Comparison of ENCODE assay signal across 19 cellular contexts in genomic region chr17:81069084-81069645, GRCh38. TPM values are rescaled to one million over a fixed set of nuclear protein-coding genes. Genes with fewer than 3 reads are reported as not detected.
DNase-seq lines count a peak whose midpoint lies in the region; ATAC-seq, FAIRE-seq and TF ChIP-seq lines count a peak whose summit lies in the region.
"Had no signal": no experiment of that assay in that cellular context is flagged by ENCODE, and none has a peak within 500 bp of the region (broad histone marks: within the 10 kb centered on the region; RNA-seq: fewer than 3 reads in every experiment).

No MANE protein-coding gene starts in this region.

- BruUV-seq in HepG2 (replicated peaks; lab: Mats Ljungman, UMichigan), result no TSS peak

- H3K27ac ChIP-seq in liver (ENCODE audit: low read depth in 1 of 2, low read length in 2 of 2), result peak overlapping the region; percentile 84 to 91
- H3K27ac ChIP-seq in HepG2 (ENCODE audit: extremely low read length, insufficient read depth, low read length), result no peak overlapping the region
- H3K27ac ChIP-seq: BLaER1 treated with 17β-estradiol and CSF1 and Interleukin-3, amounts not matched to agents 10 nM and 100 nM had no signal

- no peaks in the 10 kb centered on the region; the same call in 1 of the 2 replicates for H4K20me1 ChIP-seq in HepG2 (ENCODE audit: insufficient read depth, low read length)

- intact Hi-C loops in HepG2 (cut with micrococcal nuclease; ENCODE audit: unreplicated experiment), result no loop called here
- intact Hi-C loops in Right ventricle myocardium superior (cut with DNase I), result no loop called here

- peaks cover 29 to 56% (median 43%) of the 10 kb centered on the region in 4 donors for H3K4me1 ChIP-seq in liver (ENCODE audit: control insufficient read depth in 4 of 4, insufficient read depth in 4 of 4, low read length in 3 of 4)
- H3K4me1 ChIP-seq in HepG2 (ENCODE audit: insufficient read depth, low read length), result peaks cover 34% of the 10 kb centered on the region

- TF ChIP-seq CTCF in liver (IDR thresholded peaks at IDR 0.05; ENCODE audit: low read depth, low read length, missing input control) (no peak), HepG2 (CRISPR knock-in tag; IDR thresholded peaks at IDR 0.05) (no peak)

- DNase-seq in HepG2 (ENCODE audit: low spot score) (no peak), Right ventricle myocardium superior (peak; percentile 72), mucosa of gallbladder (ENCODE audit: low spot score) (peak; percentile 54), medulla oblongata (ENCODE audit: extremely low spot score) (no peak), NCI-H2081 treated with DMSO at 0.1 percent for 48 hours (lab: John Stamatoyannopoulos, UW) (no peak)
- DNase-seq: 8988T; DMS153; H7; KBM-7; NCI-H1048; NCI-H146; NCI-H226; NCI-H526; NK-92 treated with Interleukin-12 subunit alpha and Interleukin-12 subunit beta, amount 100 ng/mL, for 24 hours; PC-3 had no signal

- TF ChIP-seq EP300 in HepG2 (IDR thresholded peaks at IDR 0.05; ENCODE audit: low read depth in 2 of 2, low read length in 2 of 2) (no peak), HepG2 (CRISPR knock-in tag; IDR thresholded peaks at IDR 0.05; ENCODE audit: borderline replicate concordance) (no peak)

- TF ChIP-seq RAD21 in liver (IDR thresholded peaks at IDR 0.05), result peak in 1 of 2 donors; percentile 62
- TF ChIP-seq RAD21 in HepG2 (CRISPR knock-in tag; IDR thresholded peaks at IDR 0.05), result no peak

- 54% methylated on average over 25 of the region's 25 CpGs for WGBS in liver
- WGBS in HepG2 (ENCODE audit: low lambda C conversion rate), result 94% methylated on average over 19 of the region's 25 CpGs

- H3K9ac ChIP-seq in liver (ENCODE audit: low read depth in 1 of 2, low read length in 2 of 2) (peak overlapping the region; percentile 21 to 47), HepG2 (ENCODE audit: insufficient read depth, low read depth, low read length) (no peak overlapping the region)
- H3K9ac ChIP-seq: BLaER1 treated with 17β-estradiol and CSF1 and Interleukin-3, amounts not matched to agents 10 nM and 100 nM had no signal

- H2AFZ ChIP-seq in HepG2 (ENCODE audit: low read length), result no peak overlapping the region

- ATAC-seq in HepG2, result no peak
- ATAC-seq in Right ventricle myocardium superior (ENCODE audit: poor library complexity), result peak; percentile 71
- ATAC-seq in HG03354 (IDR thresholded peaks at IDR 0.05; ENCODE audit: poor library complexity, severe bottlenecking, unreplicated experiment), result no peak
- no peak for ATAC-seq in HG03571 (IDR thresholded peaks at IDR 0.05; ENCODE audit: unreplicated experiment)
- ATAC-seq: PC-3 had no signal

- in situ Hi-C loops in HepG2 (cut with HindIII; ENCODE audit: extremely low pct_ligation_motif_present, low pct_unique_long_range_greater_than_20kb), result no loop called here

- no peaks in the 10 kb centered on the region for H3K79me2 ChIP-seq in HepG2 (ENCODE audit: insufficient read depth, low read length)

- no peak for TF ChIP-seq POLR2A in HepG2 (IDR thresholded peaks at IDR 0.05; ENCODE audit: insufficient read depth in 1 of 2, low read depth in 2 of 2, low read length in 2 of 2)

- H3K4me3 ChIP-seq in liver (ENCODE audit: low read depth in 1 of 3, low read length in 3 of 3) (no peak overlapping the region), HepG2 (replicated peaks in 1 of 3; ENCODE audit: insufficient read depth in 1 of 3, low read depth in 2 of 3, low read length in 3 of 3) (no peak overlapping the region)
- H3K4me3 ChIP-seq: BLaER1 treated with 17β-estradiol and CSF1 and Interleukin-3, amounts not matched to agents 10 nM and 100 nM had no signal

- CTCF ChIA-PET in HepG2 (lab: Yijun Ruan, JAX; ENCODE audit: low intra/inter-chr PET ratio, low total read pairs), result no interaction called here

- POLR2A ChIA-PET in HepG2 (lab: Yijun Ruan, JAX), result no interaction called here

- H3K27me3 ChIP-seq in liver (ENCODE audit: control insufficient read depth in 4 of 4, insufficient read depth in 4 of 4, low read length in 3 of 4), result no peaks in the 10 kb centered on the region
- no peaks in the 10 kb centered on the region for H3K27me3 ChIP-seq in HepG2 (ENCODE audit: control insufficient read depth in 1 of 2, insufficient read depth in 2 of 2, low read length in 2 of 2)

- no peak for FAIRE-seq in HepG2 (lab: Jason Lieb, UNC)

- no peak overlapping the region for H3K4me2 ChIP-seq in HepG2 (ENCODE audit: low read depth, low read length)

- H3K36me3 ChIP-seq in liver (ENCODE audit: control insufficient read depth in 4 of 4, insufficient read depth in 3 of 4, low read depth in 1 of 4, low read length in 3 of 4), result peaks cover 0 to 5% (median 2%) of the 10 kb centered on the region in 4 donors
- peaks cover 7% of the 10 kb centered on the region in 2 experiments; a peak in 4 of 5 replicates for H3K36me3 ChIP-seq in HepG2 (replicated peaks in 1 of 2; ENCODE audit: control insufficient read depth in 1 of 2, insufficient read depth in 2 of 2, low read length in 2 of 2)
- H3K36me3 ChIP-seq: BLaER1 treated with 17β-estradiol and CSF1 and Interleukin-3, amounts not matched to agents 10 nM and 100 nM had no signal

- H3K9me3 ChIP-seq in liver (ENCODE audit: control insufficient read depth in 4 of 4, low read length in 3 of 4) (no peaks in the 10 kb centered on the region), HepG2 (ENCODE audit: low read length) (no peaks in the 10 kb centered on the region)
- H3K9me3 ChIP-seq: BLaER1 treated with 17β-estradiol and CSF1 and Interleukin-3, amounts not matched to agents 10 nM and 100 nM had no signal

TF ChIP-seq in liver, 16 proteins besides CTCF, POLR2A, EP300 and RAD21 (continues in another document):
- TF ChIP-seq, protein P1, sequence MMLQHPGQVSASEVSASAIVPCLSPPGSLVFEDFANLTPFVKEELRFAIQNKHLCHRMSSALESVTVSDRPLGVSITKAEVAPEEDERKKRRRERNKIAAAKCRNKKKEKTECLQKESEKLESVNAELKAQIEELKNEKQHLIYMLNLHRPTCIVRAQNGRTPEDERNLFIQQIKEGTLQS (IDR thresholded peaks at IDR 0.05), result no peak
- peak in 1 of 2 donors; percentile 57 for TF ChIP-seq GABPA (IDR thresholded peaks at IDR 0.05 in 1 of 2, conservative IDR thresholded peaks at IDR 0.05 in 1 of 2)
- TF ChIP-seq TAF1 (conservative IDR thresholded peaks at IDR 0.05), result no peak
- TF ChIP-seq RXRA (IDR thresholded peaks at IDR 0.05), result peak; percentile 72 to 95
- TF ChIP-seq JUND (IDR thresholded peaks at IDR 0.05), result peak in 1 of 2 donors; percentile 62
- no peak for TF ChIP-seq FOXA2 (IDR thresholded peaks at IDR 0.05)
- peak; percentile 71 for TF ChIP-seq FOXA1 (IDR thresholded peaks at IDR 0.05)
- TF ChIP-seq NR2F2 (IDR thresholded peaks at IDR 0.05), result no peak
- peak; percentile 86 for TF ChIP-seq YY1 (IDR thresholded peaks at IDR 0.05)
- peak; percentile 77 for TF ChIP-seq HNF4G (IDR thresholded peaks at IDR 0.05)

TF ChIP-seq in HepG2, 621 proteins besides CTCF, POLR2A, EP300 and RAD21 (continues in another document):
- TF ChIP-seq ZBTB14 (CRISPR knock-in tag; IDR thresholded peaks at IDR 0.05) (no peak), MEIS1 (CRISPR knock-in tag; IDR thresholded peaks at IDR 0.05; ENCODE audit: borderline replicate concordance) (no peak)

RNA-seq across cellular contexts. Expression of gene BAIAP2, which starts 34.2 kb away (rescaled TPM):
- total RNA-seq in liver (10 to 100 TPM in 1 of 2 donors, 1 to 10 TPM in 1; 8.1 to 42.5 TPM), HepG2 (2016; rRNA removed; fragmentation: Illumina TruSeq; extraction: Trizol) (16.3 and 22.5 TPM in 2 replicates), Right ventricle myocardium superior (34.7 TPM), mucosa of gallbladder (101 TPM)
- polyA plus RNA-seq in liver (10 to 100 TPM; 47.3 to 61.3 TPM), HepG2 (2011; rRNA removed) (24.0 and 29.8 TPM in 2 replicates)
- 8.5 and 9.9 TPM in 2 replicates for total RNA-seq in HepG2 (2016; cell fraction: cytosol; rRNA removed; fragmentation: Illumina TruSeq; extraction: Trizol; ENCODE audit: low read depth)
- total RNA-seq in HepG2 (2016; cell fraction: insoluble cytoplasmic fraction; rRNA removed; fragmentation: Illumina TruSeq; extraction: Trizol), result 15.1 and 19.9 TPM in 2 replicates
- total RNA-seq in HepG2 (2016; cell fraction: membrane; rRNA removed; fragmentation: Illumina TruSeq; extraction: Trizol), result 11.6 and 11.8 TPM in 2 replicates
- 15.9 and 21.1 TPM in 2 replicates for total RNA-seq in HepG2 (2016; cell fraction: nucleus; rRNA removed; fragmentation: Illumina TruSeq; extraction: Trizol)
- polyA plus RNA-seq in HepG2 (2011; cell fraction: cytosol; rRNA removed), result 14.8 and 22.5 TPM in 2 replicates
- 101 and 122 TPM in 2 replicates for polyA plus RNA-seq in HepG2 (2011; cell fraction: nucleus; rRNA removed)
- polyA plus RNA-seq in HepG2 (2012), result 34.4 and 34.9 TPM in 2 replicates
- polyA plus RNA-seq in HepG2 (2016; cell fraction: cytosol; fragmentation: Illumina TruSeq; extraction: Trizol; ENCODE audit: low read depth), result 3.9 and 4.4 TPM in 2 replicates
- 14.7 and 22.4 TPM in 2 replicates for polyA plus RNA-seq in HepG2 (2016; cell fraction: insoluble cytoplasmic fraction; fragmentation: Illumina TruSeq; extraction: Trizol; ENCODE audit: low read depth)
- polyA plus RNA-seq in HepG2 (2016; cell fraction: membrane; fragmentation: Illumina TruSeq; extraction: Trizol; ENCODE audit: low read depth), result 6.8 and 8.2 TPM in 2 replicates
- 38.9 and 40.0 TPM in 2 replicates for polyA plus RNA-seq in HepG2 (2016; cell fraction: nucleus; fragmentation: Illumina TruSeq; extraction: Trizol; ENCODE audit: insufficient read depth, low read depth)
- 6.9 and 34.6 TPM in 2 replicates for polyA minus RNA-seq in HepG2 (2011; rRNA and poly(A)+ RNA removed; ENCODE audit: low replicate concordance)
- 19.5 and 20.5 TPM in 2 replicates for polyA minus RNA-seq in HepG2 (2011; cell fraction: cytosol; rRNA and poly(A)+ RNA removed)
- 51.2 and 56.7 TPM in 2 replicates for polyA minus RNA-seq in HepG2 (2011; cell fraction: nucleus; rRNA and poly(A)+ RNA removed)

Comparison
In these comparisons a context has a peak if more than half of its experiments do, and no peak if none do; other contexts are left out.
1. DNase-seq: peak in Right ventricle myocardium superior (single experiment) and mucosa of gallbladder (single experiment); none in HepG2 (single experiment), medulla oblongata (single experiment) and NCI-H2081 treated with DMSO at 0.1 percent for 48 hours (single experiment).